In the genomic region with DNA sequence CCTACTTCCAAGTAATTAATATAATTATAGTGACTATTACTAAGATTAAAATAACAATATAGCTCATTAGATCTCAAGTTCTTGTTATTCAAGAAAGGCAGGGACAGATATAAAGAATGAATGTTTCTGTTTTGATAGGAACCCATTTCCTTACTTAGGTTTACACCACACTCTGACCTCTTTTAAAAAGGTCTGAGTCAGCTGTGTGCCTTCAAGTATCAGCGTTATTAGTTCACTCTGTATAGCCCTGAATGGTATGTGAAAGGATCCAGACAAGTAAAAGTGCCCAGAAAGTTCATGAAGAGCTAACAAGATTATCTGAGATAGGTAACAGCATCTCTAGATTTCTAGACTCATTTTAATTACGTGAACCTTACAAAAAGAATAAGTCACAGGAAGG, we compare ENCODE assay signal across 26 cellular contexts. TPM values are rescaled to one million over a fixed set of nuclear protein-coding genes. Genes with fewer than 3 reads are reported as not detected.
A peak's percentile ranks its signal among the peaks of the same experiment; 100 is the strongest.
DNase-seq lines count a peak whose midpoint lies in the region; ATAC-seq and TF ChIP-seq lines count a peak whose summit lies in the region.
"Had no signal": no experiment of that assay in that cellular context is flagged by ENCODE, and none has a peak within 500 bp of the region (broad histone marks: within the 10 kb centered on the region; RNA-seq: fewer than 3 reads in every experiment).

No MANE protein-coding gene starts in this region.

- H3K4me3 ChIP-seq in brain microvascular endothelial cell (ENCODE audit: low read depth, low read length) (no peak overlapping the region), foreskin fibroblast (ENCODE audit: low read depth in 1 of 2, low read length in 2 of 2) (no peak overlapping the region)
- H3K4me3 ChIP-seq: BLaER1 treated with 17β-estradiol and CSF1 and Interleukin-3, amounts not matched to agents 10 nM and 100 nM; GM12878; hepatocyte; sigmoid colon had no signal

- peaks cover 2% of the 10 kb centered on the region for H3K36me3 ChIP-seq in brain microvascular endothelial cell (replicated peaks)

- in situ Hi-C loops in brain microvascular endothelial cell (cut with HindIII; ENCODE audit: low pct_ligation_motif_present, low sequenced_read_pairs), result no loop called here

- no peak for ATAC-seq in stimulated activated naive CD8-positive, alpha-beta T cell treated with anti-CD3 and anti-CD28 coated beads, Interleukin-15, Interleukin-2, amounts not matched to agents 100 U/mL and 50 U/mL, for 24 hours
- no peak for ATAC-seq in GM21737 (IDR thresholded peaks at IDR 0.05; ENCODE audit: unreplicated experiment)
- ATAC-seq in activated T-cell treated with anti-CD3 and anti-CD28 coated beads, Interleukin-2, amount 50 U/mL, for 4 hours, result no peak
- ATAC-seq: GM12878; naive thymus-derived CD8-positive, alpha-beta T cell; stimulated activated memory B cell treated with anti-CD40 and anti-IgM and Interleukin-4, amounts not matched to agents 10 μg/mL and 1 μg/mL and 100 μg/mL, for 72 hours had no signal

- H3K27ac Mint-ChIP-seq in stimulated activated naive CD8-positive, alpha-beta T cell treated with anti-CD3 and anti-CD28 coated beads, Interleukin-15, Interleukin-2, amounts not matched to agents 100 ng/mL and 50 ng/mL, for 24 hours, result peak overlapping the region; percentile 41
- H3K27ac Mint-ChIP-seq: stimulated activated memory B cell treated with anti-CD40 and anti-IgM and Interleukin-4, amounts not matched to agents 10 μg/mL and 1 μg/mL and 100 μg/mL, for 72 hours had no signal

- no peak for TF ChIP-seq CTCF in brain microvascular endothelial cell (IDR thresholded peaks at IDR 0.05; ENCODE audit: low read depth, low read length, missing control alignments)
- TF ChIP-seq CTCF in foreskin fibroblast (IDR thresholded peaks at IDR 0.05; ENCODE audit: low read depth, low read length), result no peak

- no peak overlapping the region for H3K4me3 Mint-ChIP-seq in stimulated activated naive CD8-positive, alpha-beta T cell treated with anti-CD3 and anti-CD28 coated beads, Interleukin-15, Interleukin-2, amounts not matched to agents 100 ng/mL and 50 ng/mL, for 24 hours
- no peak overlapping the region for H3K4me3 Mint-ChIP-seq in activated T-cell treated with anti-CD3 and anti-CD28 coated beads, Interleukin-2, amount 50 U/mL, for 4 hours
- H3K4me3 Mint-ChIP-seq: naive thymus-derived CD8-positive, alpha-beta T cell; stimulated activated memory B cell treated with anti-CD40 and anti-IgM and Interleukin-4, amounts not matched to agents 10 μg/mL and 1 μg/mL and 100 μg/mL, for 72 hours had no signal

- H3K36me3 Mint-ChIP-seq in stimulated activated naive CD8-positive, alpha-beta T cell treated with anti-CD3 and anti-CD28 coated beads, Interleukin-15, Interleukin-2, amounts not matched to agents 100 ng/mL and 50 ng/mL, for 24 hours (ENCODE audit: low read depth), result peaks cover 73% of the 10 kb centered on the region
- peaks cover 41% of the 10 kb centered on the region for H3K36me3 Mint-ChIP-seq in activated T-cell treated with anti-CD3 and anti-CD28 coated beads, Interleukin-2, amount 50 U/mL, for 4 hours (ENCODE audit: insufficient read depth)

- no peaks in the 10 kb centered on the region for H3K9me3 Mint-ChIP-seq in stimulated activated naive CD8-positive, alpha-beta T cell treated with anti-CD3 and anti-CD28 coated beads, Interleukin-15, Interleukin-2, amounts not matched to agents 100 ng/mL and 50 ng/mL, for 24 hours
- H3K9me3 Mint-ChIP-seq in activated T-cell treated with anti-CD3 and anti-CD28 coated beads, Interleukin-2, amount 50 U/mL, for 4 hours, result no peaks in the 10 kb centered on the region
- H3K9me3 Mint-ChIP-seq: naive thymus-derived CD8-positive, alpha-beta T cell; stimulated activated memory B cell treated with anti-CD40 and anti-IgM and Interleukin-4, amounts not matched to agents 10 μg/mL and 1 μg/mL and 100 μg/mL, for 72 hours had no signal

- no peaks in the 10 kb centered on the region for H3K27me3 Mint-ChIP-seq in stimulated activated naive CD8-positive, alpha-beta T cell treated with anti-CD3 and anti-CD28 coated beads, Interleukin-15, Interleukin-2, amounts not matched to agents 100 ng/mL and 50 ng/mL, for 24 hours
- no peaks in the 10 kb centered on the region for H3K27me3 Mint-ChIP-seq in activated T-cell treated with anti-CD3 and anti-CD28 coated beads, Interleukin-2, amount 50 U/mL, for 4 hours (ENCODE audit: low read depth)
- H3K27me3 Mint-ChIP-seq: naive thymus-derived CD8-positive, alpha-beta T cell; stimulated activated memory B cell treated with anti-CD40 and anti-IgM and Interleukin-4, amounts not matched to agents 10 μg/mL and 1 μg/mL and 100 μg/mL, for 72 hours had no signal

- H3K27ac ChIP-seq in brain microvascular endothelial cell, result no peak overlapping the region
- H3K27ac ChIP-seq: BLaER1 treated with 17β-estradiol and CSF1 and Interleukin-3, amounts not matched to agents 10 nM and 100 nM; hepatocyte; parathyroid adenoma; sigmoid colon had no signal

- H3K4me1 Mint-ChIP-seq in stimulated activated naive CD8-positive, alpha-beta T cell treated with anti-CD3 and anti-CD28 coated beads, Interleukin-15, Interleukin-2, amounts not matched to agents 100 ng/mL and 50 ng/mL, for 24 hours (ENCODE audit: low read depth), result peaks cover 9% of the 10 kb centered on the region
- peaks cover 26% of the 10 kb centered on the region for H3K4me1 Mint-ChIP-seq in activated T-cell treated with anti-CD3 and anti-CD28 coated beads, Interleukin-2, amount 50 U/mL, for 4 hours (ENCODE audit: low read depth)

- H3K27me3 ChIP-seq in brain microvascular endothelial cell (replicated peaks), result no peaks in the 10 kb centered on the region
- H3K27me3 ChIP-seq: BLaER1 treated with 17β-estradiol and CSF1 and Interleukin-3, amounts not matched to agents 10 nM and 100 nM; hepatocyte; sigmoid colon had no signal

- no peak for DNase-seq in stimulated activated naive CD8-positive, alpha-beta T cell treated with anti-CD3 and anti-CD28 coated beads, Interleukin-15, Interleukin-2, amounts not matched to agents 100 U/mL and 50 U/mL, for 24 hours
- peak; percentile 42 for DNase-seq in brain microvascular endothelial cell
- DNase-seq in foreskin fibroblast, result peak; percentile 5 to 34
- no peak for DNase-seq in stimulated activated CD4-positive, alpha-beta T cell treated with anti-CD3 and anti-CD28 coated beads, Interleukin-4, amount 100 ng/mL, for 1 hour
- no peak for DNase-seq in DMS 273 treated with DMSO at 0.1 percent for 48 hours (lab: John Stamatoyannopoulos, UW)
- no peak for DNase-seq in activated T-cell treated with anti-CD3 and anti-CD28 coated beads, Interleukin-2, amount 50 U/mL, for 4 hours
- DNase-seq: ACHN; activated CD4-positive, alpha-beta T cell treated with anti-CD3 and anti-CD28 coated beads, Interleukin-2, amount 50 U/mL, for 1 hour; activated CD8-positive, alpha-beta memory T cell treated with anti-CD3 and anti-CD28 coated beads, Interleukin-2, amount 50 U/mL, for 4 hours; activated effector memory CD4-positive, alpha-beta T cell treated with anti-CD3 and anti-CD28 coated beads, Interleukin-2, amount 50 U/mL, for 16 hours; amniotic stem cell; cerebellar nuclear complex; DMS153; effector memory CD4-positive, alpha-beta T cell; mesendoderm; naive thymus-derived CD8-positive, alpha-beta T cell; NCI-H526 treated with DMSO at 0.1 percent for 48 hours; sigmoid colon; SW 1271 had no signal

RNA-seq across cellular contexts. Expression of a gene that starts 28.9 kb away (rescaled TPM):
- total RNA-seq in activated T-cell treated with anti-CD3 and anti-CD28 coated beads, Interleukin-2, amount 50 U/mL, for 4 hours, result 10 to 100 TPM; 68.2 to 69.5 (median 68.4) TPM

RNA-seq across cellular contexts. Expression of a gene that starts 29.7 kb away (rescaled TPM):
- 1 to 10 TPM in 1 of 3 donors, under 1 TPM in 2; 0.63 to 1.4 (median 0.94) TPM for total RNA-seq in activated T-cell treated with anti-CD3 and anti-CD28 coated beads, Interleukin-2, amount 50 U/mL, for 4 hours

RNA-seq across cellular contexts. Expression of a gene that starts 52.1 kb away (rescaled TPM):
- total RNA-seq in activated T-cell treated with anti-CD3 and anti-CD28 coated beads, Interleukin-2, amount 50 U/mL, for 4 hours, result under 1 TPM in 2 of 3 donors, not detected in 1; 0.15 to 0.16 TPM
- total RNA-seq: hepatocyte had no signal

Comparison
In these comparisons a context has a peak if more than half of its experiments do, and no peak if none do; other contexts are left out.
1. DNase-seq: peak in brain microvascular endothelial cell (single experiment) and foreskin fibroblast (2 of 2); none in stimulated activated naive CD8-positive, alpha-beta T cell treated with anti-CD3 and anti-CD28 coated beads, Interleukin-15, Interleukin-2, amounts not matched to agents 100 U/mL and 50 U/mL, for 24 hours (single experiment), stimulated activated CD4-positive, alpha-beta T cell treated with anti-CD3 and anti-CD28 coated beads, Interleukin-4, amount 100 ng/mL, for 1 hour (single experiment), DMS 273 treated with DMSO at 0.1 percent for 48 hours (single experiment) and activated T-cell treated with anti-CD3 and anti-CD28 coated beads, Interleukin-2, amount 50 U/mL, for 4 hours (single experiment).